In the genomic region with DNA sequence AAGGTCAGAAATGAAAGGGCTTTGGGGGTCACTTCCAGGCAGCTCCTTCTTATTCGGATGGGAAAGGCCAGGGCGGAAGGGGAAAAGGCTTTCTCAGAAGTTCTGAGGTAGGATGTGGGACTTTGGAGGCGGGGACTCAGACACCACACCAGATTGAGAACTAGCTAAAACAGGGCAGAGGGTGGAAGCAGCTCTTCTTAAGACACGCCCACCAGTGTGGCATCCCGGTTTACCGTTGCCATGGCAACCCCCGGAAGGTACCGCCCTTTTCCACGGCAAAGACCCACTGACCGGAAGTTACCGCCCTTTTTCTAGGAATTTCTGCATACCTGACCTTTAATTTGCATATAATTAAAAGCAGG, we compare ENCODE assay signal across 1 cellular context.
TF ChIP-seq lines count a peak whose summit lies in the region.

No MANE protein-coding gene starts in this region.

TF ChIP-seq in K562, 482 proteins besides CTCF, POLR2A, EP300 and RAD21:
- TF ChIP-seq KLF1 (tag; IDR thresholded peaks at IDR 0.05) (0 out of 2 replicates have a peak, but pooled peaks have one; percentile 21), RFX1 (IDR thresholded peaks at IDR 0.05) (peak; percentile 91), GABPB1 (CRISPR knock-in tag; IDR thresholded peaks at IDR 0.05) (no peak), ZBTB34 (CRISPR knock-in tag; IDR thresholded peaks at IDR 0.05) (no peak), GABPA (tag; conservative IDR thresholded peaks at IDR 0.05; ENCODE audit: low read depth) (peak; percentile 45)
